ENCODE assay signal across 9 cellular contexts in the genomic region with DNA sequence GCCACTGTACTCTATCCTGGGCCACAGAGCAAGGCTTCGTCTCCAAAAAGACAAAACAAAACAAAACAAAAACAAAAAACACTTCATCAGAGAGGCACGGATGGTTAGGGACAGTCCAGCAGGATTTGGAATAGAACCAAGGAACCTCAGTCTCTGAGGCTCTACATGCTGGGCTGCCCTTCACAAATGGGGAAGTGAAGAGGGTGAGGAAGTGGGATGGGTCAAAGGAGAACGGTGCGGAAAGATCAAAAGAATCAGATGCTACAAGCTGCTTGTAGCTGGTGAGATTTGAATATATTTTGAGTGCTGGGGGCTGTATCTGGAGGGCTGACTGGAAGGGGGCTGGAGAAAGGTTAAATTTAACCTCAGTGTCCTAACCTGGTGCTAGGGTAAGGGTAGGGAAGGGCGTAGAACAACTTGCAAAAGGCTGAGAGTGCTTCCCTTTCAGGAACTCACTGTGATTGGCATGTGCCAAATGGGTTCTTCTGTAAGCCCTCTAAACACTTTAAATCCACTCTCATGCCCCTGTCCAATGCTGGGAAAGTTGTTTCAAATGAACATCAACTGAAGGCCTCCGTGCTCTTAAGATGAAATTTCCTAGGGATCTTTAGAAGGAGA. TPM values are rescaled to one million over a fixed set of nuclear protein-coding genes. Genes with fewer than 3 reads are reported as not detected.
DNase-seq lines count a peak whose midpoint lies in the region; ATAC-seq and TF ChIP-seq lines count a peak whose summit lies in the region.
"Had no signal": no experiment of that assay in that cellular context is flagged by ENCODE, and none has a peak within 500 bp of the region (broad histone marks: within the 10 kb centered on the region; RNA-seq: fewer than 3 reads in every experiment).

No MANE protein-coding gene starts in this region.

- DNase-seq in cardiac muscle cell (ENCODE audit: low read depth in 1 of 2, low spot score in 1 of 2) (peak in 1 of 2 donors; percentile 14), cardiac septum (ENCODE audit: low spot score) (no peak), OCI-M1 (lab: John Stamatoyannopoulos, UW) (peak; percentile 84), thyroid gland (no peak), NCI-H526 treated with DMSO at 0.1 percent for 48 hours (lab: John Stamatoyannopoulos, UW) (no peak)
- DNase-seq: NK-92 treated with Interleukin-12 subunit alpha and Interleukin-12 subunit beta, amount 100 ng/mL, for 24 hours had no signal

- H3K4me1 ChIP-seq in cardiac muscle cell (ENCODE audit: low read depth) (peaks cover 57% of the 10 kb centered on the region), gastroesophageal sphincter (peaks cover 17 to 66% (median 48%) of the 10 kb centered on the region in 3 donors), thyroid gland (peaks cover 56 to 60% of the 10 kb centered on the region in 2 donors)

- H3K4me3 ChIP-seq in cardiac muscle cell, result no peak overlapping the region
- H3K4me3 ChIP-seq in gastroesophageal sphincter, result peak overlapping the region in 1 of 2 donors; percentile 9
- H3K4me3 ChIP-seq in thyroid gland (replicated peaks in 1 of 3), result no peak overlapping the region

- H3K27ac ChIP-seq in cardiac muscle cell (peak overlapping the region; percentile 96), gastroesophageal sphincter (peak overlapping the region; percentile 32 to 100 (median 98)), thyroid gland (peak overlapping the region in 2 of 3 donors; percentile 0 to 36)

- H3K36me3 ChIP-seq in cardiac muscle cell (peaks cover under 1% of the 10 kb centered on the region), gastroesophageal sphincter (peaks cover 0 to 27% of the 10 kb centered on the region in 2 donors), thyroid gland (peaks cover 19% of the 10 kb centered on the region in 2 donors)

- no peak for TF ChIP-seq POLR2A in gastroesophageal sphincter (IDR thresholded peaks at IDR 0.05)
- no peak for TF ChIP-seq POLR2A in thyroid gland (IDR thresholded peaks at IDR 0.05)

- TF ChIP-seq CTCF in cardiac muscle cell (IDR thresholded peaks at IDR 0.05; ENCODE audit: low read depth, low read length) (no peak), gastroesophageal sphincter (IDR thresholded peaks at IDR 0.05) (no peak), thyroid gland (IDR thresholded peaks at IDR 0.05) (no peak)

- H3K9me3 ChIP-seq in cardiac muscle cell (ENCODE audit: low read depth), result no peaks in the 10 kb centered on the region
- H3K9me3 ChIP-seq in gastroesophageal sphincter, result no peaks in the 10 kb centered on the region
- H3K9me3 ChIP-seq in thyroid gland, result no peaks in the 10 kb centered on the region

- TF ChIP-seq EP300 in gastroesophageal sphincter (IDR thresholded peaks at IDR 0.05), result no peak

- ATAC-seq in gastroesophageal sphincter (no peak), HG03139 (IDR thresholded peaks at IDR 0.05; ENCODE audit: unreplicated experiment) (no peak), HG02588 (IDR thresholded peaks at IDR 0.05; ENCODE audit: unreplicated experiment) (no peak)

- H3K27me3 ChIP-seq in cardiac muscle cell (no peaks in the 10 kb centered on the region), gastroesophageal sphincter (no peaks in the 10 kb centered on the region), thyroid gland (no peaks in the 10 kb centered on the region)

- intact Hi-C loops in cardiac septum (cut with DNase I), result no loop called here
- intact Hi-C loops in thyroid gland (cut with DNase I), result no loop called here

- WGBS in gastroesophageal sphincter (ENCODE audit: low coverage in 1 of 2), 2 donors, result 31% methylated on average over 3 to 6 of the region's 6 CpGs
- WGBS in thyroid gland, 2 donors, result 30 to 35% methylated on average over 6 of the region's 6 CpGs

RNA-seq across cellular contexts. Expression of a gene that starts 4.6 kb away (rescaled TPM):
- total RNA-seq in cardiac muscle cell (22.9 and 26.6 TPM in 2 replicates), cardiac septum (25.1 TPM), gastroesophageal sphincter (10 to 100 TPM; 16.4 to 28.2 (median 20.4) TPM), thyroid gland (10 to 100 TPM; 14.0 to 18.3 (median 14.9) TPM)
- polyA plus RNA-seq in cardiac muscle cell, result 23.6 and 24.1 TPM in 2 replicates

RNA-seq across cellular contexts. Expression of a gene that starts 29.0 kb away (rescaled TPM):
- total RNA-seq in cardiac muscle cell (not detected in 2 replicates), cardiac septum (4.2 TPM), gastroesophageal sphincter (10 to 100 TPM in 2 of 4 donors, 1 to 10 TPM in 2; 1.6 to 16.7 (median 7.6) TPM), thyroid gland (1 to 10 TPM; 2.1 to 4.4 (median 2.9) TPM)
- polyA plus RNA-seq in cardiac muscle cell, result not detected in 2 replicates

RNA-seq across cellular contexts. Expression of a gene that starts 44.9 kb away (rescaled TPM):
- 59.9 and 68.9 TPM in 2 replicates for total RNA-seq in cardiac muscle cell
- 43.9 and 47.7 TPM in 2 replicates for polyA plus RNA-seq in cardiac muscle cell
- 19.0 TPM for total RNA-seq in cardiac septum
- 10 to 100 TPM; 24.5 to 60.1 (median 41.2) TPM for total RNA-seq in gastroesophageal sphincter
- total RNA-seq in thyroid gland, result 10 to 100 TPM; 32.7 to 45.6 (median 39.5) TPM

Comparison
In these comparisons a context has a peak if more than half of its experiments do, and no peak if none do; other contexts are left out.
1. H3K27ac ChIP-seq: peak in every context shown above with its lines; median percentile 98 in gastroesophageal sphincter; 96 in cardiac muscle cell; 18 in thyroid gland.